In genomic region chr1:228811655-228812315, GRCh38 we compare ENCODE assay signal across 17 cellular contexts.
DNase-seq lines count a peak whose midpoint lies in the region; ATAC-seq and TF ChIP-seq lines count a peak whose summit lies in the region.
"Had no signal": no experiment of that assay in that cellular context is flagged by ENCODE, and none has a peak within 500 bp of the region (broad histone marks: within the 10 kb centered on the region; RNA-seq: fewer than 3 reads in every experiment).

No MANE protein-coding gene starts in this region.

- H3K27ac ChIP-seq in KMS-11 (peak overlapping the region; percentile 34; the same call in 1 of the 2 replicates), esophagus muscularis mucosa (replicated peaks in 1 of 4) (no peak overlapping the region), sigmoid colon (peak overlapping the region in 2 of 4 donors; percentile 35 to 58)
- H3K27ac ChIP-seq: suprapubic skin had no signal

- H3K9me3 ChIP-seq in esophagus muscularis mucosa (no peaks in the 10 kb centered on the region), sigmoid colon (no peaks in the 10 kb centered on the region)
- H3K9me3 ChIP-seq: left lung, suprapubic skin had no signal

- H3K4me2 ChIP-seq in KMS-11, result peak overlapping the region; percentile 51

- TF ChIP-seq CTCF in KMS-11 (conservative IDR thresholded peaks at IDR 0.05; ENCODE audit: low read depth, low read length) (no peak), esophagus muscularis mucosa (IDR thresholded peaks at IDR 0.05) (no peak), sigmoid colon (IDR thresholded peaks at IDR 0.05) (no peak)

- H3K27me3 Mint-ChIP-seq in T-helper 1 cell treated with Interleukin-12 subunit alpha and Interleukin-12 subunit beta and Interleukin-4 antibody, amounts not matched to agents 30 μg/mL and 1 μg/mL, for 36 hours (ENCODE audit: low read depth), result peaks cover 6% of the 10 kb centered on the region

- no peaks in the 10 kb centered on the region for H3K79me2 ChIP-seq in KMS-11 (ENCODE audit: insufficient read depth, low read depth)

- H3K4me3 Mint-ChIP-seq in T-helper 1 cell treated with Interleukin-12 subunit alpha and Interleukin-12 subunit beta and Interleukin-4 antibody, amounts not matched to agents 30 μg/mL and 1 μg/mL, for 36 hours, result peak overlapping the region; percentile 25

- no peaks in the 10 kb centered on the region for H4K20me1 ChIP-seq in KMS-11 (ENCODE audit: insufficient read depth)

- DNase-seq in T-helper 1 cell, result no peak
- peak; percentile 84 for DNase-seq in esophagus muscularis mucosa (ENCODE audit: extremely low spot score)
- no peak for DNase-seq in sciatic nerve (ENCODE audit: low spot score)
- DNase-seq in central memory CD4-positive, alpha-beta T cell, result no peak
- no peak for DNase-seq in sigmoid colon
- DNase-seq: 8988T; activated T-cell treated with anti-CD3 and anti-CD28 coated beads, Interleukin-2, amount 50 U/mL, for 72 hours; amniotic stem cell; H7; left lung; NCI-H146; SHP77 treated with DMSO at 0.1 percent for 48 hours had no signal

- H3K4me1 ChIP-seq in KMS-11 (ENCODE audit: low read depth, poor library complexity, severe bottlenecking) (peaks cover 12% of the 10 kb centered on the region), esophagus muscularis mucosa (peaks cover 0 to 25% (median 18%) of the 10 kb centered on the region in 4 donors), sigmoid colon (peaks cover 0 to 22% (median 14%) of the 10 kb centered on the region in 4 donors)

- ATAC-seq in sciatic nerve, result peak; percentile 14
- ATAC-seq in HG02852 (IDR thresholded peaks at IDR 0.05; ENCODE audit: unreplicated experiment), result no peak
- ATAC-seq: activated T-cell treated with anti-CD3 and anti-CD28 coated beads, Interleukin-2, amount 50 U/mL, for 72 hours; left lung had no signal

- peaks cover 10% of the 10 kb centered on the region for H3K9me3 Mint-ChIP-seq in T-helper 1 cell treated with Interleukin-12 subunit alpha and Interleukin-12 subunit beta and Interleukin-4 antibody, amounts not matched to agents 30 μg/mL and 1 μg/mL, for 36 hours

- TF ChIP-seq POLR2A in esophagus muscularis mucosa (IDR thresholded peaks at IDR 0.05; ENCODE audit: low read depth), result no peak
- no peak for TF ChIP-seq POLR2A in sigmoid colon (IDR thresholded peaks at IDR 0.05)

- H3K9ac ChIP-seq in KMS-11, result no peak overlapping the region

- peaks cover 19% of the 10 kb centered on the region for H3K36me3 Mint-ChIP-seq in T-helper 1 cell treated with Interleukin-12 subunit alpha and Interleukin-12 subunit beta and Interleukin-4 antibody, amounts not matched to agents 30 μg/mL and 1 μg/mL, for 36 hours (ENCODE audit: low read depth)
- H3K36me3 Mint-ChIP-seq: CD4-positive, CD25-positive, alpha-beta regulatory T cell had no signal

- peaks cover 50% of the 10 kb centered on the region for H3K4me1 Mint-ChIP-seq in T-helper 1 cell treated with Interleukin-12 subunit alpha and Interleukin-12 subunit beta and Interleukin-4 antibody, amounts not matched to agents 30 μg/mL and 1 μg/mL, for 36 hours (ENCODE audit: low read depth)

- H3K27me3 ChIP-seq in KMS-11 (ENCODE audit: insufficient read depth, low read depth) (no peaks in the 10 kb centered on the region), esophagus muscularis mucosa (no peaks in the 10 kb centered on the region), sigmoid colon (no peaks in the 10 kb centered on the region)
- H3K27me3 ChIP-seq: left lung, suprapubic skin had no signal

- intact Hi-C loops in esophagus muscularis mucosa (cut with DNase I) (no loop called here), sciatic nerve (cut with DNase I) (no loop called here), sigmoid colon (cut with DNase I) (no loop called here)

- H3K36me3 ChIP-seq in KMS-11 (ENCODE audit: insufficient read depth), result no peaks in the 10 kb centered on the region; the same call in 1 of the 2 replicates
- H3K36me3 ChIP-seq in esophagus muscularis mucosa, result no peaks in the 10 kb centered on the region
- H3K36me3 ChIP-seq in sigmoid colon, result no peaks in the 10 kb centered on the region
- H3K36me3 ChIP-seq: left lung, suprapubic skin had no signal

- peak overlapping the region; percentile 52 for H2AFZ ChIP-seq in KMS-11 (ENCODE audit: low read depth)

- TF ChIP-seq EP300 in esophagus muscularis mucosa (IDR thresholded peaks at IDR 0.05) (no peak), sigmoid colon (IDR thresholded peaks at IDR 0.05) (no peak)

- WGBS in esophagus muscularis mucosa, result 78% methylated on average over 9 of the region's 11 CpGs
- 89 to 95% methylated on average over 11 of the region's 11 CpGs for WGBS in sigmoid colon, 2 donors

- H3K4me3 ChIP-seq in KMS-11 (IDR thresholded peaks at IDR 0.05; ENCODE audit: insufficient read depth, low read depth, low read length), result no peak overlapping the region
- H3K4me3 ChIP-seq in esophagus muscularis mucosa, result no peak overlapping the region
- H3K4me3 ChIP-seq in sigmoid colon, result no peak overlapping the region
- H3K4me3 ChIP-seq: left lung, suprapubic skin had no signal

- H3K27ac Mint-ChIP-seq in T-helper 1 cell treated with Interleukin-12 subunit alpha and Interleukin-12 subunit beta and Interleukin-4 antibody, amounts not matched to agents 30 μg/mL and 1 μg/mL, for 36 hours, result peak overlapping the region; percentile 92
- H3K27ac Mint-ChIP-seq: activated T-cell treated with anti-CD3 and anti-CD28 coated beads, Interleukin-2, amount 50 U/mL, for 72 hours had no signal
